Comparison of ENCODE assay signal across 26 cellular contexts in genomic region chr5:79059674-79060073, GRCh38. TPM values are rescaled to one million over a fixed set of nuclear protein-coding genes. Genes with fewer than 3 reads are reported as not detected.
"Had no signal": no experiment of that assay in that cellular context is flagged by ENCODE, and none has a peak within 500 bp of the region (broad histone marks: within the 10 kb centered on the region; RNA-seq: fewer than 3 reads in every experiment).

No MANE protein-coding gene starts in this region.

- H3K27ac ChIP-seq: stomach, suprapubic skin, testis, thoracic aorta, thyroid gland, tibial artery, tibial nerve, transverse colon, upper lobe of left lung, upper lobe of right lung, uterus, vagina had no signal

- FAIRE-seq: urothelium cell line had no signal

- ATAC-seq: stimulated activated effector memory CD8-positive, alpha-beta T cell treated with anti-CD3 and anti-CD28 coated beads, Interleukin-12 subunit alpha, Interleukin-12 subunit beta, amount 100 ng/mL, for 72 hours; stimulated activated memory B cell treated with anti-CD40 and anti-IgM and Interleukin-4, amounts not matched to agents 10 μg/mL and 1 μg/mL and 100 μg/mL, for 72 hours; stimulated activated naive B cell treated with anti-CD40 and anti-IgM and Interleukin-4, amounts not matched to agents 10 μg/mL and 1 μg/mL and 100 μg/mL, for 72 hours; stimulated activated naive CD8-positive, alpha-beta T cell treated with anti-CD3 and anti-CD28 coated beads, Interleukin-15, amount 100 ng/mL, for 72 hours; stimulated activated naive CD8-positive, alpha-beta T cell treated with anti-CD3 and anti-CD28 coated beads, Interleukin-15, Interleukin-2, amounts not matched to agents 100 U/mL and 50 U/mL, for 24 hours; upper lobe of right lung had no signal

- H3K36me3 ChIP-seq: stomach, suprapubic skin, thoracic aorta, thyroid gland, tibial artery, tibial nerve, transverse colon, upper lobe of left lung, upper lobe of right lung, uterus, vagina had no signal

- H3K4me1 ChIP-seq: stomach, suprapubic skin, testis, thyroid gland, tibial artery, tibial nerve, transverse colon, upper lobe of left lung, upper lobe of right lung, uterus, vagina had no signal

- H3K4me3 ChIP-seq: stomach, suprapubic skin, testis, thoracic aorta, thyroid gland, tibial artery, tibial nerve, transverse colon, upper lobe of left lung, upper lobe of right lung, uterus, vagina had no signal

- H3K9me3 ChIP-seq: stomach, suprapubic skin, testis, thoracic aorta, thyroid gland, tibial artery, tibial nerve, transverse colon, upper lobe of left lung, upper lobe of right lung, uterus, vagina had no signal

- H3K27me3 ChIP-seq: stomach, suprapubic skin, testis, thyroid gland, tibial artery, tibial nerve, transverse colon, upper lobe of left lung, upper lobe of right lung, uterus, vagina had no signal

- DNase-seq: stimulated activated CD4-positive, alpha-beta T cell treated with anti-CD3 and anti-CD28 coated beads, Interleukin-2, amount 100 ng/mL, for 24 hours; stimulated activated CD4-positive, alpha-beta T cell treated with anti-CD3 and anti-CD28 coated beads, Interleukin-2, amount 100 ng/mL, for 48 hours; stimulated activated CD4-positive, alpha-beta T cell treated with anti-CD3 and anti-CD28 coated beads, Interleukin-4, amount 100 ng/mL, for 1 hour; stimulated activated CD4-positive, alpha-beta T cell treated with anti-CD3 and anti-CD28 coated beads, Interleukin-4, amount 100 ng/mL, for 24 hours; stimulated activated CD8-positive, alpha-beta memory T cell treated with anti-CD3 and anti-CD28 coated beads, Interleukin-4, amount 100 ng/mL, for 48 hours; stimulated activated naive B cell treated with anti-CD40 and anti-IgM and Interleukin-4, amounts not matched to agents 10 μg/mL and 1 μg/mL and 100 μg/mL, for 72 hours; stimulated activated naive CD4-positive, alpha-beta T cell; stimulated activated naive CD4-positive, alpha-beta T cell treated with Interleukin-2 at 50 U/mL for 16 hours; stimulated activated naive CD8-positive, alpha-beta T cell treated with anti-CD3 and anti-CD28 coated beads, Interleukin-15, amount 100 ng/mL, for 72 hours; stimulated activated naive CD8-positive, alpha-beta T cell treated with anti-CD3 and anti-CD28 coated beads, Interleukin-15, Interleukin-2, amounts not matched to agents 100 U/mL and 50 U/mL, for 24 hours; stomach; testis; thyroid gland; tibial artery; transverse colon; trophoblast cell; upper lobe of left lung; upper lobe of right lung; uterus had no signal

RNA-seq across cellular contexts. Expression of gene BHMT, which starts 51.9 kb away (rescaled TPM):
- total RNA-seq: transverse colon, upper lobe of right lung, vagina had no signal
